Comparison of ENCODE assay signal across 15 cellular contexts in genomic region chr19:47267350-47267759, GRCh38. TPM values are rescaled to one million over a fixed set of nuclear protein-coding genes. Genes with fewer than 3 reads are reported as not detected.
DNase-seq lines count a peak whose midpoint lies in the region; TF ChIP-seq lines count a peak whose summit lies in the region.
"Had no signal": no experiment of that assay in that cellular context is flagged by ENCODE, and none has a peak within 500 bp of the region (broad histone marks: within the 10 kb centered on the region; RNA-seq: fewer than 3 reads in every experiment).

No MANE protein-coding gene starts in this region.

- intact Hi-C loops in dorsolateral prefrontal cortex (cut with DNase I), result no loop called here

- peak; percentile 27 for DNase-seq in NCI-H2196 treated with DMSO at 0.1 percent for 48 hours (lab: John Stamatoyannopoulos, UW; ENCODE audit: unreplicated experiment)
- DNase-seq in dorsolateral prefrontal cortex, result peak in 9 of 10 donors; percentile 18 to 83 (median 81)
- DNase-seq in midbrain (lab: John Stamatoyannopoulos, UW), result peak; percentile 65
- peak in 45 of 49 donors; percentile 11 to 91 (median 63) for DNase-seq in substantia nigra (lab: John Stamatoyannopoulos, UW)
- DNase-seq in GDM1 (lab: John Stamatoyannopoulos, UW), result no peak
- DNase-seq in NCI-H2107 treated with DMSO at 0.1 percent for 48 hours (lab: John Stamatoyannopoulos, UW; ENCODE audit: unreplicated experiment), result no peak
- no peak for DNase-seq in GM19238 (ENCODE audit: insufficient read length, low spot score)
- DNase-seq: Calu3; central memory CD4-positive, alpha-beta T cell; effector CD4-positive, alpha-beta T cell; NCI-H1105 treated with DMSO at 0.1 percent for 48 hours; stimulated activated CD4-positive, alpha-beta T cell treated with anti-CD3 and anti-CD28 coated beads, Interleukin-2, amount 100 ng/mL, for 48 hours had no signal

- peak in 17 of 56 donors; percentile 9 to 43 (median 18) for TF ChIP-seq CTCF in dorsolateral prefrontal cortex (IDR thresholded peaks at IDR 0.05 in 54 of 56, conservative IDR thresholded peaks at IDR 0.05 in 2 of 56; ENCODE audit: low read depth in 1 of 56, partially characterized antibody in 56 of 56)

- H3K27me3 ChIP-seq in dorsolateral prefrontal cortex, result no peaks in the 10 kb centered on the region
- H3K27me3 ChIP-seq: vagina had no signal

- peak overlapping the region in 38 of 59 donors; percentile 1 to 50 (median 26) for H3K4me3 ChIP-seq in dorsolateral prefrontal cortex
- H3K4me3 ChIP-seq: skin epidermis, vagina had no signal

- peak overlapping the region in 58 of 59 donors; percentile 8 to 88 (median 78) for H3K27ac ChIP-seq in dorsolateral prefrontal cortex
- peak overlapping the region; percentile 0 for H3K27ac ChIP-seq in substantia nigra (ENCODE audit: low read depth, low read length, poor library complexity, severe bottlenecking)
- H3K27ac ChIP-seq: vagina had no signal

RNA-seq across cellular contexts. Expression of gene INAFM1, which starts 7.3 kb away (rescaled TPM):
- total RNA-seq in dorsolateral prefrontal cortex, result 10 to 100 TPM; 13.1 to 31.8 (median 18.3) TPM

RNA-seq across cellular contexts. Expression of gene CCDC9, which starts 11.0 kb away (rescaled TPM):
- 10 to 100 TPM; 13.8 to 39.6 (median 24.0) TPM for total RNA-seq in dorsolateral prefrontal cortex

RNA-seq across cellular contexts. Expression of gene BBC3, which starts 36.4 kb away (rescaled TPM):
- total RNA-seq in dorsolateral prefrontal cortex, result 10 to 100 TPM in 50 of 120 experiments, 1 to 10 TPM in 70; 4.8 to 17.2 (median 9.6) TPM

RNA-seq across cellular contexts. Expression of gene C5AR1, which starts 42.3 kb away (rescaled TPM):
- 10 to 100 TPM in 11 of 120 experiments, 1 to 10 TPM in 108, under 1 TPM in 1; 0.67 to 19.3 (median 5.1) TPM for total RNA-seq in dorsolateral prefrontal cortex
- total RNA-seq: LHCN-M2 had no signal

Comparison
In these comparisons a context has a peak if more than half of its experiments do, and no peak if none do; other contexts are left out.
1. DNase-seq: peak in NCI-H2196 treated with DMSO at 0.1 percent for 48 hours (single experiment), dorsolateral prefrontal cortex (9 of 10), midbrain (single experiment) and substantia nigra (45 of 49); none in GDM1 (single experiment), NCI-H2107 treated with DMSO at 0.1 percent for 48 hours (single experiment) and GM19238 (single experiment).